13 cellular contexts compared by ENCODE assay signal in the genomic region with DNA sequence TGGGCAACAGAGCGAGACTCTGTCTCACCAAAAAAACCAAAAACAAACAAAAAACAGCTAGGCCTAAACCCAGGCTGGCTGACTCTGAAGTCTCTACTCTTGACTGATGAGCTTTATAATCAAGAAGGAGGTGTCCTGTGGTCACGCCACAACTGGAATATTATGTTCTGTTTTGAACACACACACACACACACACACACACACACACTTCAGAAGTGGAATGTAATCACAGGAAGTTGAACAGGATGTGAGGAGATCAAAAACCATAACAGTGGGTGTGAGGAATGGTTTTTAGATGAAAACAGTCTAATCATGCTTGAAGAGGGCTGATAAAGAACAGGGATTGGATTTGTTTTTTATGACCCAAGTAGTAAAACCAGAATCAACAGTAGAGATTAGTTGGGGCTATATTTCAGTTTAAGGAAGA. TPM values are rescaled to one million over a fixed set of nuclear protein-coding genes. Genes with fewer than 3 reads are reported as not detected.
A peak's percentile ranks its signal among the peaks of the same experiment; 100 is the strongest.
DNase-seq lines count a peak whose midpoint lies in the region; ATAC-seq and TF ChIP-seq lines count a peak whose summit lies in the region.
"Had no signal": no experiment of that assay in that cellular context is flagged by ENCODE, and none has a peak within 500 bp of the region (broad histone marks: within the 10 kb centered on the region; RNA-seq: fewer than 3 reads in every experiment).

No MANE protein-coding gene starts in this region.

- TF ChIP-seq POLR2A in IMR-90 (IDR thresholded peaks at IDR 0.05; ENCODE audit: low read depth, low read length), result no peak

- H4K20me1 ChIP-seq in IMR-90 (ENCODE audit: insufficient read depth, low read length), result peaks cover 3% of the 10 kb centered on the region; the same call in 1 of the 2 replicates

- H3K4me1 ChIP-seq in CD4-positive, CD25-positive, alpha-beta regulatory T cell (ENCODE audit: control insufficient read depth, insufficient read depth, low read length, poor library complexity, severe bottlenecking), result no peaks in the 10 kb centered on the region
- peaks cover 17% of the 10 kb centered on the region for H3K4me1 ChIP-seq in IMR-90 (ENCODE audit: control insufficient read depth, insufficient read depth, low read length)
- no peaks in the 10 kb centered on the region for H3K4me1 ChIP-seq in right atrium auricular region

- H2BK15ac ChIP-seq in IMR-90 (ENCODE audit: low read depth, low read length), result peak overlapping the region; percentile 9; the same call in 1 of the 3 replicates

- in situ Hi-C loops in IMR-90 (cut with MboI; ENCODE audit: low sequenced_read_pairs), result no loop called here

- H3K36me3 ChIP-seq in CD4-positive, CD25-positive, alpha-beta regulatory T cell (ENCODE audit: control insufficient read depth, insufficient read depth, low read length), result no peaks in the 10 kb centered on the region
- H3K36me3 ChIP-seq in IMR-90 (ENCODE audit: control insufficient read depth, insufficient read depth, low read length) (no peaks in the 10 kb centered on the region), right atrium auricular region (no peaks in the 10 kb centered on the region)

- H3K27me3 Mint-ChIP-seq in CD4-positive, CD25-positive, alpha-beta regulatory T cell, result peaks cover 4% of the 10 kb centered on the region
- peaks cover 39% of the 10 kb centered on the region for H3K27me3 Mint-ChIP-seq in activated T-cell treated with anti-CD3 and anti-CD28 coated beads, Interleukin-2, amount 50 U/mL, for 72 hours (ENCODE audit: low read depth)

- no peaks in the 10 kb centered on the region for H3K9me3 ChIP-seq in CD4-positive, CD25-positive, alpha-beta regulatory T cell (ENCODE audit: control insufficient read depth in 2 of 2, low read length in 2 of 2)
- H3K9me3 ChIP-seq in IMR-90 (ENCODE audit: control insufficient read depth, insufficient read depth, low read length) (no peaks in the 10 kb centered on the region), right atrium auricular region (no peaks in the 10 kb centered on the region)

- peak overlapping the region; percentile 13 to 76 (median 70) for H3K27ac Mint-ChIP-seq in CD4-positive, CD25-positive, alpha-beta regulatory T cell
- H3K27ac Mint-ChIP-seq in activated T-cell treated with anti-CD3 and anti-CD28 coated beads, Interleukin-2, amount 50 U/mL, for 72 hours, result no peak overlapping the region

- POLR2A ChIA-PET in IMR-90 (lab: Charles Lee; ENCODE audit: unreplicated experiment), result no interaction called here

- peaks cover 0 to 3% (median 0%) of the 10 kb centered on the region in 7 donors for H3K9me3 Mint-ChIP-seq in CD4-positive, CD25-positive, alpha-beta regulatory T cell
- no peaks in the 10 kb centered on the region for H3K9me3 Mint-ChIP-seq in activated T-cell treated with anti-CD3 and anti-CD28 coated beads, Interleukin-2, amount 50 U/mL, for 72 hours

- peak; percentile 28 to 34 for ATAC-seq in CD4-positive, CD25-positive, alpha-beta regulatory T cell (ENCODE audit: low read depth in 2 of 2)
- peak; percentile 36 for ATAC-seq in IMR-90 (ENCODE audit: low read depth)
- ATAC-seq in activated T-cell treated with anti-CD3 and anti-CD28 coated beads, Interleukin-2, amount 50 U/mL, for 72 hours (replicated peaks in 1 of 2), result peak; percentile 61 to 64

- peak overlapping the region; percentile 35 for H4K91ac ChIP-seq in IMR-90 (ENCODE audit: insufficient read depth, low read depth, low read length)

- CTCF ChIA-PET in IMR-90 (lab: Yijun Ruan, JAX), result interaction anchor here (0.8 kb wide), 1 partner anchor 51 kb away, joined by 5 read pairs; the partner anchor contains the start of gene IL6

- peak in 1 of 3 donors; percentile 68 for DNase-seq in CD4-positive, CD25-positive, alpha-beta regulatory T cell
- DNase-seq in IMR-90 (peak; percentile 86), kidney glomerular epithelial cell (lab: John Stamatoyannopoulos, UW) (peak; percentile 34), NCI-H524 (lab: John Stamatoyannopoulos, UW) (no peak), NCI-H146 treated with DMSO at 0.1 percent for 48 hours (lab: John Stamatoyannopoulos, UW; ENCODE audit: unreplicated experiment) (no peak), right atrium auricular region (ENCODE audit: low spot score) (no peak), DMS114 treated with DMSO at 0.1 percent for 48 hours (lab: John Stamatoyannopoulos, UW; ENCODE audit: unreplicated experiment) (no peak)
- peak in 1 of 2 donors; percentile 35 for DNase-seq in activated T-cell treated with anti-CD3 and anti-CD28 coated beads, Interleukin-2, amount 50 U/mL, for 72 hours
- DNase-seq: GF-D8, kidney, NCI-H187 treated with DMSO at 0.1 percent for 48 hours had no signal

- intact Hi-C loops in IMR-90 (cut with micrococcal nuclease), result no loop called here

- no peak overlapping the region for H4K5ac ChIP-seq in IMR-90 (ENCODE audit: low read depth, low read length)

- H3K23ac ChIP-seq in IMR-90 (ENCODE audit: low read depth, low read length), result no peak overlapping the region; the same call in 1 of the 2 replicates

- no peak overlapping the region for H3K27ac ChIP-seq in CD4-positive, CD25-positive, alpha-beta regulatory T cell (ENCODE audit: insufficient read depth, low read length, poor library complexity, severe bottlenecking)
- H3K27ac ChIP-seq in IMR-90 (ENCODE audit: insufficient read depth, low read length) (0 out of 2 replicates have a peak overlapping the region, but pooled peaks have one; percentile 4), right atrium auricular region (no peak overlapping the region)

- H2BK5ac ChIP-seq in IMR-90 (ENCODE audit: low read depth, low read length, poor library complexity, severe bottlenecking), result peak overlapping the region; percentile 76

- H2BK20ac ChIP-seq in IMR-90 (ENCODE audit: low read depth, low read length), result peak overlapping the region; percentile 79

- H3K9me1 ChIP-seq in IMR-90 (ENCODE audit: insufficient read depth, low read length), result peaks cover 10% of the 10 kb centered on the region

- TF ChIP-seq CTCF in IMR-90 (conservative IDR thresholded peaks at IDR 0.05; ENCODE audit: low read depth, low read length) (no peak), right atrium auricular region (IDR thresholded peaks at IDR 0.05) (no peak)

- H3K4me3 Mint-ChIP-seq in CD4-positive, CD25-positive, alpha-beta regulatory T cell, result peak overlapping the region in 2 of 4 donors; percentile 9 to 58
- peak overlapping the region; percentile 32 to 68 for H3K4me3 Mint-ChIP-seq in activated T-cell treated with anti-CD3 and anti-CD28 coated beads, Interleukin-2, amount 50 U/mL, for 72 hours

- peak overlapping the region; percentile 68; the same call in 1 of the 2 replicates for H3K18ac ChIP-seq in IMR-90 (ENCODE audit: low read depth, low read length)

- H2AFZ ChIP-seq in IMR-90 (replicated peaks; ENCODE audit: low read length, poor library complexity), result peak overlapping the region; percentile 60

- H4K8ac ChIP-seq in IMR-90 (ENCODE audit: low read depth in 2 of 2, low read length in 2 of 2), result peak overlapping the region in 1 of 2 experiments; percentile 81; a peak in 2 of 4 replicates

- dilution Hi-C loops in IMR-90 (cut with HindIII; ENCODE audit: low sequenced_read_pairs, unreplicated experiment), result no loop called here

- no peak overlapping the region for H3K4me3 ChIP-seq in CD4-positive, CD25-positive, alpha-beta regulatory T cell (ENCODE audit: low read depth, low read length)
- H3K4me3 ChIP-seq in IMR-90 (ENCODE audit: insufficient read depth, low read depth, low read length), result no peak overlapping the region
- no peak overlapping the region for H3K4me3 ChIP-seq in right atrium auricular region

- H3K4ac ChIP-seq in IMR-90 (ENCODE audit: low read depth, low read length), result peak overlapping the region; percentile 30

- no peaks in the 10 kb centered on the region for H3K79me1 ChIP-seq in IMR-90 (ENCODE audit: low read depth in 1 of 2, low read length in 2 of 2)

- H2AK9ac ChIP-seq in IMR-90 (replicated peaks; ENCODE audit: low read depth, low read length, poor library complexity), result no peak overlapping the region

- no peak overlapping the region for H3K9ac ChIP-seq in IMR-90 (ENCODE audit: low read depth, low read length)

- TF ChIP-seq RAD21 in IMR-90 (IDR thresholded peaks at IDR 0.05; ENCODE audit: low read length), result no peak

- no peak overlapping the region for H3K56ac ChIP-seq in IMR-90 (ENCODE audit: extremely low read depth, insufficient read depth, low read length)

- H3K4me1 Mint-ChIP-seq in CD4-positive, CD25-positive, alpha-beta regulatory T cell, result peaks cover 19 to 54% (median 30%) of the 10 kb centered on the region in 4 donors
- peaks cover 83% of the 10 kb centered on the region for H3K4me1 Mint-ChIP-seq in activated T-cell treated with anti-CD3 and anti-CD28 coated beads, Interleukin-2, amount 50 U/mL, for 72 hours (ENCODE audit: low read depth)

- BruUV-seq in IMR-90 (replicated peaks; lab: Mats Ljungman, UMichigan), result no TSS peak

- peak overlapping the region; percentile 78 for H2AK5ac ChIP-seq in IMR-90 (ENCODE audit: low read depth, low read length)

- WGBS in IMR-90 (ENCODE audit: extremely low coverage in 2 of 2, insufficient read length in 1 of 2), 2 experiments, result 80% methylated on average over 1 of the region's 2 CpGs; no CpG with 5 or more reads in 1 of the 2 experiments

- no peak overlapping the region for H3K4me2 ChIP-seq in IMR-90 (ENCODE audit: low read depth, low read length)

- peak overlapping the region; percentile 54; the same call in 1 of the 2 replicates for H3K14ac ChIP-seq in IMR-90 (replicated peaks; ENCODE audit: low read depth, low read length)

- peaks cover 4% of the 10 kb centered on the region for H3K27me3 ChIP-seq in CD4-positive, CD25-positive, alpha-beta regulatory T cell (ENCODE audit: control insufficient read depth, insufficient read depth, low read length)
- no peaks in the 10 kb centered on the region for H3K27me3 ChIP-seq in IMR-90 (ENCODE audit: control insufficient read depth, insufficient read depth, low read length)
- H3K27me3 ChIP-seq in right atrium auricular region, result no peaks in the 10 kb centered on the region

- H3K36me3 Mint-ChIP-seq in CD4-positive, CD25-positive, alpha-beta regulatory T cell, result no peaks in the 10 kb centered on the region
- H3K36me3 Mint-ChIP-seq in activated T-cell treated with anti-CD3 and anti-CD28 coated beads, Interleukin-2, amount 50 U/mL, for 72 hours (ENCODE audit: insufficient read depth in 2 of 2), result peaks cover 4 to 7% of the 10 kb centered on the region in 2 donors

- peak overlapping the region; percentile 66 for H2BK120ac ChIP-seq in IMR-90 (ENCODE audit: low read depth, low read length)

RNA-seq across cellular contexts. Expression of gene IL6, which starts 51.1 kb away (rescaled TPM):
- total RNA-seq in CD4-positive, CD25-positive, alpha-beta regulatory T cell, result not detected
- not detected for polyA plus RNA-seq in CD4-positive, CD25-positive, alpha-beta regulatory T cell
- total RNA-seq in IMR-90 (2012; rRNA removed), result 15.2 and 18.3 TPM in 2 replicates
- polyA plus RNA-seq in IMR-90 (2012; rRNA removed), result 45.2 and 50.8 TPM in 2 replicates
- 52.3 and 73.8 TPM in 2 replicates for polyA plus RNA-seq in IMR-90 (2012; cell fraction: cytosol; rRNA removed)
- polyA plus RNA-seq in IMR-90 (2012; cell fraction: nucleus; rRNA removed; ENCODE audit: low replicate concordance), result 136 and 310 TPM in 2 replicates
- 1 to 10 TPM in 1 of 2 donors, under 1 TPM in 1; 0.46 to 2.4 TPM for total RNA-seq in activated T-cell treated with anti-CD3 and anti-CD28 coated beads, Interleukin-2, amount 50 U/mL, for 72 hours
- total RNA-seq in right atrium auricular region, result 10 to 100 TPM in 1 of 2 donors, 1 to 10 TPM in 1; 3.6 to 19.8 TPM
- total RNA-seq: skeletal muscle tissue, temporal lobe had no signal

Comparison
In these comparisons a context has a peak if more than half of its experiments do, and no peak if none do; other contexts are left out.
1. DNase-seq: peak in IMR-90 (single experiment) and kidney glomerular epithelial cell (single experiment); none in NCI-H524 (0 of 2), NCI-H146 treated with DMSO at 0.1 percent for 48 hours (single experiment), right atrium auricular region (single experiment) and DMS114 treated with DMSO at 0.1 percent for 48 hours (single experiment).
2. Peak in every context shown above with its lines, with median percentiles within 50 percentile points of each other: ATAC-seq.